Comparison of ENCODE assay signal across 9 cellular contexts in genomic region chr1:9233241-9233941, GRCh38. TPM values are rescaled to one million over a fixed set of nuclear protein-coding genes. Genes with fewer than 3 reads are reported as not detected.
DNase-seq lines count a peak whose midpoint lies in the region; FAIRE-seq and TF ChIP-seq lines count a peak whose summit lies in the region.
"Had no signal": no experiment of that assay in that cellular context is flagged by ENCODE, and none has a peak within 500 bp of the region (broad histone marks: within the 10 kb centered on the region; RNA-seq: fewer than 3 reads in every experiment).

No MANE protein-coding gene starts in this region.

- H3K27ac Mint-ChIP-seq in activated naive CD4-positive, alpha-beta T cell treated with anti-CD3 and anti-CD28 coated beads, Interleukin-2, amount 10 ng/mL, durations not matched to agents 7 days and 5 days = peak overlapping the region; percentile 28

- no peak overlapping the region for H2BK120ac ChIP-seq in H1 (replicated peaks; ENCODE audit: low read depth, low read length)

- no peaks in the 10 kb centered on the region for H3K9me3 Mint-ChIP-seq in activated naive CD4-positive, alpha-beta T cell treated with anti-CD3 and anti-CD28 coated beads, Interleukin-2, amount 10 ng/mL, durations not matched to agents 7 days and 5 days

- no peak for DNase-seq in activated naive CD4-positive, alpha-beta T cell treated with anti-CD3 and anti-CD28 coated beads, Interleukin-2, amount 10 ng/mL, durations not matched to agents 7 days and 5 days
- no peak for DNase-seq in activated naive CD4-positive, alpha-beta T cell treated with Interleukin-2 at 50 U/mL for 16 hours
- DNase-seq in H1 (ENCODE audit: low read depth in 1 of 2, low spot score in 2 of 2) = no peak
- DNase-seq in central memory CD4-positive, alpha-beta T cell = no peak
- no peak for DNase-seq in hepatic stellate cell (ENCODE audit: low spot score)
- no peak for DNase-seq in GM12891 (ENCODE audit: insufficient read length, low spot score)
- DNase-seq: T1000 had no signal

- H3K27me3 Mint-ChIP-seq in activated naive CD4-positive, alpha-beta T cell treated with anti-CD3 and anti-CD28 coated beads, Interleukin-2, amount 10 ng/mL, durations not matched to agents 7 days and 5 days = peaks cover 42% of the 10 kb centered on the region

- peak overlapping the region; percentile 16 for H3K56ac ChIP-seq in H1 (replicated peaks; ENCODE audit: insufficient read length, low read depth, low read length)

- no peak overlapping the region for H3K14ac ChIP-seq in H1 (ENCODE audit: insufficient read length)

- H3K4me2 ChIP-seq in H1 (ENCODE audit: insufficient read depth in 1 of 2, low read depth in 2 of 2, low read length in 2 of 2) = 0 out of 4 replicates have a peak overlapping the region, but pooled peaks of 1 of the 2 experiments have one; percentile 45

- no peaks in the 10 kb centered on the region for H3K79me2 ChIP-seq in H1 (ENCODE audit: control insufficient read depth in 1 of 2, insufficient read depth in 2 of 2, low read length in 2 of 2)

- H3K4me3 ChIP-seq in H1 (ENCODE audit: extremely low read depth in 1 of 4, insufficient read depth in 2 of 4, low read depth in 3 of 4, low read length in 4 of 4) (no peak overlapping the region), muscle layer of duodenum (ENCODE audit: low read depth in 1 of 2, low read length in 2 of 2) (no peak overlapping the region), urinary bladder (ENCODE audit: low read depth, low read length) (no peak overlapping the region)

- no peak overlapping the region for H3K18ac ChIP-seq in H1 (ENCODE audit: extremely low read depth, low read length)

- H3K9ac ChIP-seq in H1 (replicated peaks in 1 of 4; ENCODE audit: extremely low read depth in 1 of 4, low read depth in 3 of 4, low read length in 3 of 4) = no peak overlapping the region

- 0 out of 2 replicates have a peak overlapping the region, but pooled peaks have one; percentile 65 for H2BK15ac ChIP-seq in H1 (ENCODE audit: low read length)

- H3K4ac ChIP-seq in H1 (replicated peaks; ENCODE audit: insufficient read length, low read depth, low read length) = no peak overlapping the region

- no peaks in the 10 kb centered on the region for H3K79me1 ChIP-seq in H1 (ENCODE audit: low read depth, low read length)

- no peak overlapping the region for H3K23ac ChIP-seq in H1 (ENCODE audit: insufficient read length)

- POLR2A ChIA-PET in H1 (lab: Charles Lee; ENCODE audit: partially characterized antibody) = interaction anchor here (0.9 to 1.6 kb wide), 3 partner anchors 16 to 34 kb away, joined by 3 to 4 read pairs (median 3); no protein-coding TSS in a partner anchor

- peaks cover 0 to 4% (median 3%) of the 10 kb centered on the region in 4 experiments; a peak in 3 of 7 replicates for H3K4me1 ChIP-seq in H1 (replicated peaks in 1 of 4; ENCODE audit: control insufficient read depth in 3 of 4, insufficient read depth in 4 of 4, low read length in 3 of 4)
- H3K4me1 ChIP-seq in muscle layer of duodenum (ENCODE audit: control insufficient read depth in 1 of 2, insufficient read depth in 2 of 2, low read length in 2 of 2) = peaks cover 5 to 23% of the 10 kb centered on the region in 2 donors
- peaks cover 1% of the 10 kb centered on the region for H3K4me1 ChIP-seq in urinary bladder (ENCODE audit: insufficient read depth)

- H4K8ac ChIP-seq in H1 (ENCODE audit: extremely low read depth, insufficient read depth, low read length) = no peak overlapping the region

- H3K4me1 Mint-ChIP-seq in activated naive CD4-positive, alpha-beta T cell treated with anti-CD3 and anti-CD28 coated beads, Interleukin-2, amount 10 ng/mL, durations not matched to agents 7 days and 5 days = peaks cover 29% of the 10 kb centered on the region

- CTCF ChIA-PET in activated naive CD4-positive, alpha-beta T cell treated with anti-CD3 and anti-CD28 coated beads, Interleukin-2, amount 10 ng/mL, durations not matched to agents 7 days and 5 days (lab: Charles Lee) = interaction anchor here (0.8 to 1.3 kb wide), 4 partner anchors 12 to 257 kb away, joined by 3 to 4 read pairs (median 3); no protein-coding TSS in a partner anchor
- CTCF ChIA-PET in H1 (lab: Charles Lee; ENCODE audit: partially characterized antibody) = interaction anchor here (0.8 to 11.9 kb wide), 17 partner anchors 8 to 222 kb away, joined by 3 to 127 read pairs (median 4); no protein-coding TSS in a partner anchor

- no peak overlapping the region for H2BK12ac ChIP-seq in H1 (ENCODE audit: low read depth, low read length)

- H3K36me3 ChIP-seq in H1 (ENCODE audit: control insufficient read depth in 2 of 4, insufficient read depth in 4 of 4, low read length in 3 of 4) (no peaks in the 10 kb centered on the region), muscle layer of duodenum (ENCODE audit: control insufficient read depth in 1 of 2, insufficient read depth in 2 of 2, low read length in 2 of 2) (no peaks in the 10 kb centered on the region), urinary bladder (ENCODE audit: insufficient read depth) (no peaks in the 10 kb centered on the region)

- H3K27me3 ChIP-seq in H1 (replicated peaks in 1 of 4; ENCODE audit: control insufficient read depth in 3 of 4, extremely low read depth in 1 of 4, insufficient read depth in 3 of 4, low read length in 3 of 4) (no peaks in the 10 kb centered on the region), muscle layer of duodenum (ENCODE audit: low read depth, low read length) (no peaks in the 10 kb centered on the region)

- peaks cover 8% of the 10 kb centered on the region for H3K36me3 Mint-ChIP-seq in activated naive CD4-positive, alpha-beta T cell treated with anti-CD3 and anti-CD28 coated beads, Interleukin-2, amount 10 ng/mL, durations not matched to agents 7 days and 5 days

- TF ChIP-seq POLR2A in H1 (IDR thresholded peaks at IDR 0.05; ENCODE audit: control extremely low read depth in 1 of 2, low read depth in 2 of 2, low read length in 2 of 2) = no peak
- no peak for TF ChIP-seq POLR2A in GM12891 (IDR thresholded peaks at IDR 0.05; ENCODE audit: low read depth, low read length)

- H4K91ac ChIP-seq in H1 (replicated peaks; ENCODE audit: insufficient read length, low read length) = no peak overlapping the region

- no peaks in the 10 kb centered on the region for H3K9me3 ChIP-seq in H1 (ENCODE audit: insufficient read depth in 2 of 2, low read depth in 1 of 2, low read length in 1 of 2)
- H3K9me3 ChIP-seq in muscle layer of duodenum (ENCODE audit: control insufficient read depth in 1 of 2, low read length in 2 of 2) = no peaks in the 10 kb centered on the region

- H3K27ac ChIP-seq in H1 (ENCODE audit: low read depth, low read length) (no peak overlapping the region), muscle layer of duodenum (ENCODE audit: low read length) (peak overlapping the region; percentile 5), urinary bladder (ENCODE audit: low read depth) (peak overlapping the region; percentile 65)

- H4K5ac ChIP-seq in H1 (ENCODE audit: insufficient read length, low read depth, low read length) = no peak overlapping the region

- H3K23me2 ChIP-seq in H1 (ENCODE audit: low read depth, low read length) = peaks cover 5% of the 10 kb centered on the region; the same call in 1 of the 2 replicates

- no peak overlapping the region for H2AFZ ChIP-seq in H1 (ENCODE audit: low read length)

- H4K20me1 ChIP-seq in H1 (replicated peaks in 1 of 2; ENCODE audit: control insufficient read depth in 1 of 2, insufficient read depth in 2 of 2, low read length in 2 of 2) = no peaks in the 10 kb centered on the region

- FAIRE-seq in H1 (lab: Jason Lieb, UNC) (no peak), GM12891 (lab: Jason Lieb, UNC) (no peak)

- TF ChIP-seq EP300 in H1 (IDR thresholded peaks at IDR 0.05; ENCODE audit: borderline replicate concordance in 1 of 2, low read depth in 2 of 2, low read length in 2 of 2) = no peak

- no peak overlapping the region for H2AK5ac ChIP-seq in H1 (ENCODE audit: low read depth, low read length)

- 0 out of 2 replicates have a peak overlapping the region, but pooled peaks have one; percentile 34 for H2BK20ac ChIP-seq in H1 (ENCODE audit: low read length)

- no peak for TF ChIP-seq CTCF in H1 (IDR thresholded peaks at IDR 0.05; ENCODE audit: control extremely low read depth in 1 of 3, insufficient read depth in 1 of 3, low read depth in 1 of 3, low read length in 3 of 3)

- no peak overlapping the region for H2BK5ac ChIP-seq in H1 (ENCODE audit: low read depth, low read length)

- 87% methylated on average over 19 of the region's 20 CpGs; no CpG with 5 or more reads in 1 of the 2 experiments for WGBS in H1 (ENCODE audit: extremely low coverage in 1 of 2, insufficient coverage in 1 of 2, insufficient read length in 1 of 2, insufficient replicate concordance in 2 of 2, low coverage in 1 of 2, low lambda C conversion rate in 2 of 2, missing lambda C conversion rate in 1 of 2), 2 experiments
- 66% methylated on average over 20 of the region's 20 CpGs for whole genome bisulfite sequencing in urinary bladder

- no peak overlapping the region for H3K4me3 Mint-ChIP-seq in activated naive CD4-positive, alpha-beta T cell treated with anti-CD3 and anti-CD28 coated beads, Interleukin-2, amount 10 ng/mL, durations not matched to agents 7 days and 5 days

- TF ChIP-seq RAD21 in H1 (IDR thresholded peaks at IDR 0.05 in 1 of 2, conservative IDR thresholded peaks at IDR 0.05 in 1 of 2; ENCODE audit: low read depth in 2 of 2, low read length in 2 of 2) = no peak

RNA-seq across cellular contexts. Expression of gene H6PD, which starts 1.2 kb away (rescaled TPM):
- 3.8 and 4.0 TPM in 2 replicates for total RNA-seq in H1 (2021; fragmentation: NEBNext Ultra II Directional; extraction: Animal tissue kit (Norgen Biotek cat#: 25700))
- 3.6 and 5.0 TPM in 2 replicates for polyA plus RNA-seq in H1 (2011; rRNA removed)
- polyA plus RNA-seq in H1 (2011; cell fraction: cytosol; rRNA removed) = 3.7 TPM
- 6.8 TPM for polyA plus RNA-seq in H1 (2011; cell fraction: nucleus; rRNA removed)
- 3.3 to 5.0 TPM (median 3.8 TPM) in 4 replicates for polyA plus RNA-seq in H1 (2012, experiment 1 of 2)
- 3.4 TPM for polyA plus RNA-seq in H1 (2012, experiment 2 of 2)
- 5.8 TPM for polyA plus RNA-seq in H1 (2013, experiment 1 of 2)
- 4.7 TPM for polyA plus RNA-seq in H1 (2013, experiment 2 of 2)
- polyA minus RNA-seq in H1 (2011; rRNA and poly(A)+ RNA removed) = 3.8 and 3.9 TPM in 2 replicates
- polyA minus RNA-seq in H1 (2011; cell fraction: cytosol; rRNA and poly(A)+ RNA removed) = 3.4 TPM
- 3.4 TPM for polyA minus RNA-seq in H1 (2011; cell fraction: nucleus; rRNA and poly(A)+ RNA removed)
- total RNA-seq in urinary bladder = 32.6 TPM
- 26.6 TPM for polyA plus RNA-seq in urinary bladder
- 8.7 TPM for polyA plus RNA-seq in GM12891 (2012; ENCODE audit: low read depth, missing spikeins)

RNA-seq across cellular contexts. Expression of gene SPSB1, which starts 59.3 kb away (rescaled TPM):
- 4.0 and 5.3 TPM in 2 replicates for total RNA-seq in H1 (2021; fragmentation: NEBNext Ultra II Directional; extraction: Animal tissue kit (Norgen Biotek cat#: 25700))
- polyA plus RNA-seq in H1 (2011; rRNA removed) (6.4 and 8.2 TPM in 2 replicates), urinary bladder (36.4 TPM)
- polyA plus RNA-seq in H1 (2011; cell fraction: cytosol; rRNA removed) = 5.0 TPM
- polyA plus RNA-seq in H1 (2011; cell fraction: nucleus; rRNA removed) = 5.0 TPM
- polyA plus RNA-seq in H1 (2012, experiment 1 of 2) = 3.3 to 5.5 TPM (median 4.1 TPM) in 4 replicates
- 4.3 TPM for polyA plus RNA-seq in H1 (2012, experiment 2 of 2)
- polyA plus RNA-seq in H1 (2013, experiment 1 of 2) = 2.6 TPM
- polyA plus RNA-seq in H1 (2013, experiment 2 of 2) = 2.9 TPM
- polyA minus RNA-seq in H1 (2011; rRNA and poly(A)+ RNA removed) = 5.3 and 7.5 TPM in 2 replicates
- polyA minus RNA-seq in H1 (2011; cell fraction: cytosol; rRNA and poly(A)+ RNA removed) = 4.0 TPM
- 2.9 TPM for polyA minus RNA-seq in H1 (2011; cell fraction: nucleus; rRNA and poly(A)+ RNA removed)
- 12.4 TPM for total RNA-seq in urinary bladder
- 0.55 TPM for polyA plus RNA-seq in GM12891 (2012; ENCODE audit: low read depth, missing spikeins)
